2 cellular contexts compared by ENCODE assay signal in the genomic region with DNA sequence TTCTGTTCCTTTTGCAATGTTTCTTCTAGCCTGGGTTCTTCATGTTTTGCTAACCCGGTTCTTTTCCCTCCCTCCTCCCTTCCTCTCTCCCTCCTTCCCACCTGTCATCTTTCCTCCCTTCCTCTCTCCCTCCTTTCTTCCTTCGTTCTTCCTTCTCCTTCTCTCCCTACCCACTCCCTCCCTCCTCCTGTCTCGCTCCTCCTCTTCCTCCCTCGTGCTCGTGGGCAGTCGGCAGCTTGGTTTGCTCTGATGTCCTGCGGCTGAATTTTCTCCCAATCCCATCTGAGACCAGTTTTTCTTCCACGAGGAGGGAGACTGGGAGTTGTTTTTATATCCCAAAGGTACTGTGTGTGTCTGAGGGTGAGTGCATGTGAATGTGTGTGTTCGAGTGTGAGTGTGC.
TF ChIP-seq lines count a peak whose summit lies in the region.

No MANE protein-coding gene starts in this region.

TF ChIP-seq in GM23338, 12 proteins besides CTCF, POLR2A, EP300 and RAD21:
- TF ChIP-seq EZH2phosphoT487 (IDR thresholded peaks at IDR 0.05; ENCODE audit: unreplicated experiment) (no peak), STAT1 (IDR thresholded peaks at IDR 0.05; ENCODE audit: unreplicated experiment) (no peak), ZNF114 (CRISPR knock-in tag; IDR thresholded peaks at IDR 0.05) (no peak), CREB1 (CRISPR knock-in tag; IDR thresholded peaks at IDR 0.05; ENCODE audit: low read depth) (no peak)
- TF ChIP-seq, protein P1, sequence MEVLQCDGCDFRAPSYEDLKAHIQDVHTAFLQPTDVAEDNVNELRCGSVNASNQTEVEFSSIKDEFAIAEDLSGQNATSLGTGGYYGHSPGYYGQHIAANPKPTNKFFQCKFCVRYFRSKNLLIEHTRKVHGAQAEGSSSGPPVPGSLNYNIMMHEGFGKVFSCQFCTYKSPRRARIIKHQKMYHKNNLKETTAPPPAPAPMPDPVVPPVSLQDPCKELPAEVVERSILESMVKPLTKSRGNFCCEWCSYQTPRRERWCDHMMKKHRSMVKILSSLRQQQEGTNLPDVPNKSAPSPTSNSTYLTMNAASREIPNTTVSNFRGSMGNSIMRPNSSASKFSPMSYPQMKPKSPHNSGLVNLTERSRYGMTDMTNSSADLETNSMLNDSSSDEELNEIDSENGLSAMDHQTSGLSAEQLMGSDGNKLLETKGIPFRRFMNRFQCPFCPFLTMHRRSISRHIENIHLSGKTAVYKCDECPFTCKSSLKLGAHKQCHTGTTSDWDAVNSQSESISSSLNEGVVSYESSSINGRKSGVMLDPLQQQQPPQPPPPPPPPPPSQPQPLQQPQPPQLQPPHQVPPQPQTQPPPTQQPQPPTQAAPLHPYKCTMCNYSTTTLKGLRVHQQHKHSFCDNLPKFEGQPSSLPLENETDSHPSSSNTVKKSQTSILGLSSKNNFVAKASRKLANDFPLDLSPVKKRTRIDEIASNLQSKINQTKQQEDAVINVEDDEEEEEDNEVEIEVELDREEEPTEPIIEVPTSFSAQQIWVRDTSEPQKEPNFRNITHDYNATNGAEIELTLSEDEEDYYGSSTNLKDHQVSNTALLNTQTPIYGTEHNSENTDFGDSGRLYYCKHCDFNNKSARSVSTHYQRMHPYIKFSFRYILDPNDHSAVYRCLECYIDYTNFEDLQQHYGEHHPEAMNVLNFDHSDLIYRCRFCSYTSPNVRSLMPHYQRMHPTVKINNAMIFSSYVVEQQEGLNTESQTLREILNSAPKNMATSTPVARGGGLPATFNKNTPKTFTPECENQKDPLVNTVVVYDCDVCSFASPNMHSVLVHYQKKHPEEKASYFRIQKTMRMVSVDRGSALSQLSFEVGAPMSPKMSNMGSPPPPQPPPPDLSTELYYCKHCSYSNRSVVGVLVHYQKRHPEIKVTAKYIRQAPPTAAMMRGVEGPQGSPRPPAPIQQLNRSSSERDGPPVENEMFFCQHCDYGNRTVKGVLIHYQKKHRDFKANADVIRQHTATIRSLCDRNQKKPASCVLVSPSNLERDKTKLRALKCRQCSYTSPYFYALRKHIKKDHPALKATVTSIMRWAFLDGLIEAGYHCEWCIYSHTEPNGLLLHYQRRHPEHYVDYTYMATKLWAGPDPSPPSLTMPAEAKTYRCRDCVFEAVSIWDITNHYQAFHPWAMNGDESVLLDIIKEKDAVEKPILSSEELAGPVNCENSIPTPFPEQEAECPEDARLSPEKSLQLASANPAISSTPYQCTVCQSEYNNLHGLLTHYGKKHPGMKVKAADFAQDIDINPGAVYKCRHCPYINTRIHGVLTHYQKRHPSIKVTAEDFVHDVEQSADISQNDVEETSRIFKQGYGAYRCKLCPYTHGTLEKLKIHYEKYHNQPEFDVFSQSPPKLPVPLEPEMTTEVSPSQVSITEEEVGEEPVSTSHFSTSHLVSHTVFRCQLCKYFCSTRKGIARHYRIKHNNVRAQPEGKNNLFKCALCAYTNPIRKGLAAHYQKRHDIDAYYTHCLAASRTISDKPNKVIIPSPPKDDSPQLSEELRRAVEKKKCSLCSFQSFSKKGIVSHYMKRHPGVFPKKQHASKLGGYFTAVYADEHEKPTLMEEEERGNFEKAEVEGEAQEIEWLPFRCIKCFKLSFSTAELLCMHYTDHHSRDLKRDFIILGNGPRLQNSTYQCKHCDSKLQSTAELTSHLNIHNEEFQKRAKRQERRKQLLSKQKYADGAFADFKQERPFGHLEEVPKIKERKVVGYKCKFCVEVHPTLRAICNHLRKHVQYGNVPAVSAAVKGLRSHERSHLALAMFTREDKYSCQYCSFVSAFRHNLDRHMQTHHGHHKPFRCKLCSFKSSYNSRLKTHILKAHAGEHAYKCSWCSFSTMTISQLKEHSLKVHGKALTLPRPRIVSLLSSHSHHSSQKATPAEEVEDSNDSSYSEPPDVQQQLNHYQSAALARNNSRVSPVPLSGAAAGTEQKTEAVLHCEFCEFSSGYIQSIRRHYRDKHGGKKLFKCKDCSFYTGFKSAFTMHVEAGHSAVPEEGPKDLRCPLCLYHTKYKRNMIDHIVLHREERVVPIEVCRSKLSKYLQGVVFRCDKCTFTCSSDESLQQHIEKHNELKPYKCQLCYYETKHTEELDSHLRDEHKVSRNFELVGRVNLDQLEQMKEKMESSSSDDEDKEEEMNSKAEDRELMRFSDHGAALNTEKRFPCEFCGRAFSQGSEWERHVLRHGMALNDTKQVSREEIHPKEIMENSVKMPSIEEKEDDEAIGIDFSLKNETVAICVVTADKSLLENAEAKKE (CRISPR knock-in tag; IDR thresholded peaks at IDR 0.05): no peak
TF ChIP-seq in GM23338: peak in this region for 0.

TF ChIP-seq in H1, 55 proteins besides CTCF, POLR2A, EP300 and RAD21:
- no peak for TF ChIP-seq RNF2 (IDR thresholded peaks at IDR 0.05; ENCODE audit: borderline replicate concordance, low read depth, low read length, missing control alignments, poor library complexity, severe bottlenecking)
- no peak for TF ChIP-seq MAFK (IDR thresholded peaks at IDR 0.05; ENCODE audit: low read depth, low read length)
- TF ChIP-seq, protein P2, sequence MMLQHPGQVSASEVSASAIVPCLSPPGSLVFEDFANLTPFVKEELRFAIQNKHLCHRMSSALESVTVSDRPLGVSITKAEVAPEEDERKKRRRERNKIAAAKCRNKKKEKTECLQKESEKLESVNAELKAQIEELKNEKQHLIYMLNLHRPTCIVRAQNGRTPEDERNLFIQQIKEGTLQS (IDR thresholded peaks at IDR 0.05; ENCODE audit: insufficient read depth, low read depth, low read length): no peak
- TF ChIP-seq GTF2F1 (IDR thresholded peaks at IDR 0.05; ENCODE audit: borderline replicate concordance, low read depth, low read length): no peak
- TF ChIP-seq NRF1 (IDR thresholded peaks at IDR 0.05; ENCODE audit: low read depth, low read length): no peak
- no peak for TF ChIP-seq SUZ12 (IDR thresholded peaks at IDR 0.05; ENCODE audit: low read length)
- no peak for TF ChIP-seq CHD1 (IDR thresholded peaks at IDR 0.05; ENCODE audit: low read depth, low read length)
- no peak for TF ChIP-seq ASH2L (IDR thresholded peaks at IDR 0.05; ENCODE audit: low read length)
- no peak for TF ChIP-seq JUN (IDR thresholded peaks at IDR 0.05; ENCODE audit: low read depth, low read length)
- TF ChIP-seq KDM5A (IDR thresholded peaks at IDR 0.05; ENCODE audit: low read length): no peak
